Comparison of ENCODE assay signal across 5 cellular contexts in the genomic region with DNA sequence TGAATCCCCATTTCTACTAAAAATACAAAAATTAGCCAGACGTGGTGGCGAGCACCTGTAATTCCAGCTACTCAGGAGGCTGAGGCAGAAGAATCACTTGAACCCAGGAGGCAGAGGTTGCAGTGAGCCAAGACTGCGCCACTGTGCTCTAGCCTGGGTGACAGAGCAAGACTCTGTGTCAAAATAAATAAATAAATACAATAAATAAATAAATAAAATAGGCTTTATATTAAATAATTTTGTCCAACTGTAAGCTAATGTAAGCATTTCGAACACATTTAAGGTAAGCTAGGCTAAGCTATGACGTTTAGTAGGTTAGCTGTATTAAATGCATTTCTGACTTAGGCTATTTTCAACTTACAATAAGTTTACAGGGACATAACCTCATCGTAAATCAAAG. TPM values are rescaled to one million over a fixed set of nuclear protein-coding genes. Genes with fewer than 3 reads are reported as not detected.
A peak's percentile ranks its signal among the peaks of the same experiment; 100 is the strongest.
DNase-seq lines count a peak whose midpoint lies in the region; ATAC-seq, FAIRE-seq and TF ChIP-seq lines count a peak whose summit lies in the region.
"Not testable (repeated sequence)": the region's sequence is repeated elsewhere in the genome, so short reads cannot be mapped to it uniquely, and the experiment has no call there.

No MANE protein-coding gene starts in this region.

- not testable (repeated sequence) for H3K18ac ChIP-seq in trophoblast cell (ENCODE audit: low read length)

- H3K27me3 Mint-ChIP-seq in activated naive CD8-positive, alpha-beta T cell, result not testable (repeated sequence)

- H3K4ac ChIP-seq in trophoblast cell (ENCODE audit: low read depth, low read length), result peak overlapping the region; percentile 69

- not testable (repeated sequence) for H3K36me3 Mint-ChIP-seq in activated naive CD8-positive, alpha-beta T cell

- not testable (repeated sequence) for H3K27ac ChIP-seq in A549; trophoblast cell (ENCODE audit: low read depth, low read length)

- WGBS in A549 (ENCODE audit: missing lambda C conversion rate), result 91% methylated on average over 6 of the region's 6 CpGs
- WGBS in trophoblast cell (ENCODE audit: extremely low coverage, insufficient coverage, insufficient read length), result no CpG with 5 or more reads among the region's 6 CpGs

- TF ChIP-seq POLR2A in A549 (IDR thresholded peaks at IDR 0.05; ENCODE audit: low read length), result not testable (repeated sequence)

- not testable (repeated sequence) for TF ChIP-seq RAD21 in A549 (conservative IDR thresholded peaks at IDR 0.05 in 1 of 2, IDR thresholded peaks at IDR 0.05 in 1 of 2)

- not testable (repeated sequence) for H3K36me3 ChIP-seq in trophoblast cell (ENCODE audit: control insufficient read depth in 1 of 2, insufficient read depth in 2 of 2, low read length in 2 of 2)

- not testable (repeated sequence) for H3K79me2 ChIP-seq in trophoblast cell (ENCODE audit: control insufficient read depth, insufficient read depth, low read length, poor library complexity)

- not testable (repeated sequence) for H3K27me3 ChIP-seq in trophoblast cell (ENCODE audit: insufficient read depth, low read length)

- not testable (repeated sequence) for H2AK5ac ChIP-seq in trophoblast cell (ENCODE audit: low read length)

- not testable (repeated sequence) for H3K79me1 ChIP-seq in trophoblast cell (ENCODE audit: low read length)

- CTCF ChIA-PET in A549 (lab: Yijun Ruan, JAX), result interaction anchor here (0.6 to 1.3 kb wide), 9 partner anchors 12 to 425 kb away, joined by 3 to 6 read pairs (median 3); partner anchors contain the start of gene GATAD2B

- H3K4me1 Mint-ChIP-seq in activated naive CD8-positive, alpha-beta T cell (ENCODE audit: low read depth), result peaks cover 46% of the 10 kb centered on the region

- not testable (repeated sequence) for H4K12ac ChIP-seq in trophoblast cell (ENCODE audit: low read depth, low read length)

- not testable (repeated sequence) for H2AFZ ChIP-seq in trophoblast cell (ENCODE audit: insufficient read depth, low read length, poor library complexity)

- H3K9me3 ChIP-seq in A549; trophoblast cell (ENCODE audit: insufficient read depth, low read depth, low read length): not testable (repeated sequence)

- not testable (repeated sequence) for H3K14ac ChIP-seq in trophoblast cell (ENCODE audit: low read length)

- not testable (repeated sequence) for FAIRE-seq in A549 (lab: Jason Lieb, UNC)

- not testable (repeated sequence) for H2BK5ac ChIP-seq in trophoblast cell (ENCODE audit: low read depth, low read length, poor library complexity)

- H3K23ac ChIP-seq in trophoblast cell (ENCODE audit: low read length), result not testable (repeated sequence)

- H3K9me3 Mint-ChIP-seq in activated naive CD8-positive, alpha-beta T cell (ENCODE audit: low read depth), result not testable (repeated sequence)

- H3K4me1 ChIP-seq in A549; trophoblast cell (ENCODE audit: control insufficient read depth in 1 of 2, insufficient read depth in 2 of 2, low read length in 2 of 2): not testable (repeated sequence)

- peak overlapping the region; percentile 30 for H3K27ac Mint-ChIP-seq in activated naive CD8-positive, alpha-beta T cell

- H3K4me3 Mint-ChIP-seq in activated naive CD8-positive, alpha-beta T cell, result not testable (repeated sequence)

- DNase-seq in A549 (ENCODE audit: low read depth in 1 of 2, low spot score in 1 of 2); trophoblast cell: not testable (repeated sequence)
- peak; percentile 10 for DNase-seq in activated T-cell treated with anti-CD3 and anti-CD28 coated beads, Interleukin-2, amount 50 U/mL, for 1 hour
- DNase-seq in dedifferentiated amniotic fluid mesenchymal stem cell (ENCODE audit: extremely low spot score), result peak; percentile 12

- H4K8ac ChIP-seq in trophoblast cell (ENCODE audit: low read depth, low read length), result not testable (repeated sequence)

- not testable (repeated sequence) for H2BK120ac ChIP-seq in trophoblast cell (ENCODE audit: insufficient read depth, low read length, poor library complexity)

- H2BK12ac ChIP-seq in trophoblast cell (ENCODE audit: low read length), result not testable (repeated sequence)

- TF ChIP-seq EP300 in A549 (IDR thresholded peaks at IDR 0.05), result not testable (repeated sequence)

- TF ChIP-seq CTCF in A549 (IDR thresholded peaks at IDR 0.05), result not testable (repeated sequence)

- H3K4me3 ChIP-seq in A549; trophoblast cell (ENCODE audit: low read depth, low read length): not testable (repeated sequence)

- not testable (repeated sequence) for H3K9ac ChIP-seq in trophoblast cell (ENCODE audit: low read length)

- ATAC-seq in A549, result not testable (repeated sequence)

- H4K91ac ChIP-seq in trophoblast cell (ENCODE audit: low read depth, low read length), result not testable (repeated sequence)

- H3K4me2 ChIP-seq in A549; trophoblast cell (ENCODE audit: low read length): not testable (repeated sequence)

- POLR2A ChIA-PET in A549 (lab: Yijun Ruan, JAX), result interaction anchor here (1.0 kb wide), 1 partner anchor 12 kb away, joined by 3 read pairs; the partner anchor contains the start of gene GATAD2B

TF ChIP-seq in A549, 52 proteins besides CTCF, POLR2A, EP300 and RAD21:
- peak; percentile 17; the same call in 1 of the 2 replicates for TF ChIP-seq ZC3H11A (IDR thresholded peaks at IDR 0.05)

RNA-seq across cellular contexts. Expression of gene GATAD2B, which starts 12.2 kb away (rescaled TPM):
- 4.9 and 11.5 TPM in 2 replicates for polyA plus RNA-seq in A549 (2011; rRNA removed)
- polyA plus RNA-seq in A549 (2012; cell fraction: cytosol; rRNA removed), result 3.1 and 4.9 TPM in 2 replicates
- polyA plus RNA-seq in A549 (2012; cell fraction: nucleus; rRNA removed), result 5.6 and 6.4 TPM in 2 replicates
- 7.2 to 8.9 TPM (median 8.2 TPM) in 3 replicates for polyA plus RNA-seq in A549 (2017; fragmentation: RNase III; extraction: RNeasy Plus Mini Kit Qiagen cat#74134 plus additional on column Dnase treatment)
- 21.4 and 32.9 TPM in 2 replicates for polyA minus RNA-seq in A549 (2011; rRNA and poly(A)+ RNA removed)
- 22.8 and 23.4 TPM in 2 replicates for polyA plus RNA-seq in trophoblast cell (2013)

RNA-seq across cellular contexts. Expression of gene DENND4B, which starts 36.0 kb away (rescaled TPM):
- polyA plus RNA-seq in A549 (2011; rRNA removed), result 18.7 and 24.1 TPM in 2 replicates
- polyA plus RNA-seq in A549 (2012; cell fraction: cytosol; rRNA removed), result 35.9 and 47.7 TPM in 2 replicates
- 219 and 307 TPM in 2 replicates for polyA plus RNA-seq in A549 (2012; cell fraction: nucleus; rRNA removed)
- polyA plus RNA-seq in A549 (2017; fragmentation: RNase III; extraction: RNeasy Plus Mini Kit Qiagen cat#74134 plus additional on column Dnase treatment), result 37.0 to 44.0 TPM (median 43.3 TPM) in 3 replicates
- polyA minus RNA-seq in A549 (2011; rRNA and poly(A)+ RNA removed), result 32.5 and 43.4 TPM in 2 replicates
- 20.7 and 22.0 TPM in 2 replicates for polyA plus RNA-seq in trophoblast cell (2013)

RNA-seq across cellular contexts. Expression of gene CRTC2, which starts 47.9 kb away (rescaled TPM):
- polyA plus RNA-seq in A549 (2011; rRNA removed) (19.7 and 23.9 TPM in 2 replicates), A549 (2017; fragmentation: RNase III; extraction: RNeasy Plus Mini Kit Qiagen cat#74134 plus additional on column Dnase treatment) (19.1 to 22.3 TPM (median 21.6 TPM) in 3 replicates)
- 18.3 and 23.3 TPM in 2 replicates for polyA plus RNA-seq in A549 (2012; cell fraction: cytosol; rRNA removed)
- 48.0 and 61.6 TPM in 2 replicates for polyA plus RNA-seq in A549 (2012; cell fraction: nucleus; rRNA removed)
- 55.1 and 61.7 TPM in 2 replicates for polyA minus RNA-seq in A549 (2011; rRNA and poly(A)+ RNA removed)
- 37.4 and 41.0 TPM in 2 replicates for polyA plus RNA-seq in trophoblast cell (2013)

RNA-seq across cellular contexts. Expression of gene SLC39A1, which starts 52.8 kb away (rescaled TPM):
- polyA plus RNA-seq in A549 (2011; rRNA removed), result 80.6 and 90.8 TPM in 2 replicates
- polyA plus RNA-seq in A549 (2012; cell fraction: cytosol; rRNA removed), result 87.4 and 122 TPM in 2 replicates
- 92.1 and 95.1 TPM in 2 replicates for polyA plus RNA-seq in A549 (2012; cell fraction: nucleus; rRNA removed)
- 95.6 to 108 TPM (median 104 TPM) in 3 replicates for polyA plus RNA-seq in A549 (2017; fragmentation: RNase III; extraction: RNeasy Plus Mini Kit Qiagen cat#74134 plus additional on column Dnase treatment)
- polyA minus RNA-seq in A549 (2011; rRNA and poly(A)+ RNA removed), result 58.9 and 67.1 TPM in 2 replicates
- 118 and 119 TPM in 2 replicates for polyA plus RNA-seq in trophoblast cell (2013)

RNA-seq across cellular contexts. Expression of gene CREB3L4, which starts 57.1 kb away (rescaled TPM):
- polyA plus RNA-seq in A549 (2011; rRNA removed), result 14.3 and 18.0 TPM in 2 replicates
- 13.4 and 15.5 TPM in 2 replicates for polyA plus RNA-seq in A549 (2012; cell fraction: cytosol; rRNA removed)
- 20.4 and 22.4 TPM in 2 replicates for polyA plus RNA-seq in A549 (2012; cell fraction: nucleus; rRNA removed)
- 6.5 to 11.7 TPM (median 10.1 TPM) in 3 replicates for polyA plus RNA-seq in A549 (2017; fragmentation: RNase III; extraction: RNeasy Plus Mini Kit Qiagen cat#74134 plus additional on column Dnase treatment)
- polyA minus RNA-seq in A549 (2011; rRNA and poly(A)+ RNA removed), result 13.2 and 17.2 TPM in 2 replicates
- polyA plus RNA-seq in trophoblast cell (2013), result 7.7 and 8.0 TPM in 2 replicates
